In the genomic region with DNA sequence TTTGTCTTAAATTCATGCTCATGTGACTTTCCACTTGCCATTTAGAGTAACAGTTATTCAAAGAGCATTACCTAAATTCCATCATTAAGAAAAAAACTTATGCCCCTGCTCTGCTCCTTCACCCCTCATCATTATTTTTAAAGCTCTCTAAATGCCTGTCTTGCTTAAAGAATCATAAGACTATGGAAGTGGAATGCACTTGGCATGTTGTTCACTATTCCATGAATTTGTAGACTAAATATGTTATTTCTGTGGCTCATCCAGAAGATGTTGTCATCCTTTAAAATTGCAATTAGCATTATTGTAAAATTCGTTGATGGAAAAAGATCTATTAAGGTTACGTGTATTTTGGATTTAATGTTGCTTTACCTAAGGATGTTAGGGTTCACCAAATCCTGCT, we compare ENCODE assay signal across 32 cellular contexts.
DNase-seq lines count a peak whose midpoint lies in the region; ATAC-seq and TF ChIP-seq lines count a peak whose summit lies in the region.
"Had no signal": no experiment of that assay in that cellular context is flagged by ENCODE, and none has a peak within 500 bp of the region (broad histone marks: within the 10 kb centered on the region; RNA-seq: fewer than 3 reads in every experiment).

No MANE protein-coding gene starts in this region.

- no peaks in the 10 kb centered on the region for H3K36me3 ChIP-seq in subcutaneous abdominal adipose tissue (ENCODE audit: control insufficient read depth in 5 of 5, insufficient read depth in 5 of 5, low read length in 5 of 5)
- H3K36me3 ChIP-seq: lower lobe of right lung had no signal

- H3K4me1 Mint-ChIP-seq in activated CD8-positive, alpha-beta T cell treated with anti-CD3 and anti-CD28 coated beads, Interleukin-2, amount 10 ng/mL, durations not matched to agents 7 days and 5 days (ENCODE audit: low read depth) = no peaks in the 10 kb centered on the region
- peaks cover 42% of the 10 kb centered on the region for H3K4me1 Mint-ChIP-seq in Calu3 (ENCODE audit: low read depth, unreplicated experiment)

- peak; percentile 57 for DNase-seq in AG10803 (ENCODE audit: low read depth)
- no peak for DNase-seq in caudate nucleus (lab: John Stamatoyannopoulos, UW)
- DNase-seq in fibroblast of peridontal ligament (ENCODE audit: extremely low read depth) = peak; percentile 64
- no peak for DNase-seq in activated CD8-positive, alpha-beta T cell treated with anti-CD3 and anti-CD28 coated beads, Interleukin-2, amount 10 ng/mL, durations not matched to agents 7 days and 5 days
- DNase-seq in Calu3 = no peak
- no peak for DNase-seq in Right ventricle myocardium inferior (ENCODE audit: missing footprints)
- DNase-seq: 8988T; activated CD4-positive, alpha-beta memory T cell treated with anti-CD3 and anti-CD28 coated beads, Interleukin-2, amount 10 ng/mL, durations not matched to agents 7 days and 5 days; AML-193; aorta; CD4-positive, alpha-beta memory T cell; central memory CD4-positive, alpha-beta T cell; DMS 273 treated with DMSO at 0.1 percent for 48 hours; effector CD4-positive, alpha-beta T cell; foreskin keratinocyte; H9; KG1; kidney glomerular epithelial cell; lower lobe of right lung; MM.1S; mucosa of descending colon; NCI-H2081; NCI-H345; NCI-H748 treated with DMSO at 0.1 percent for 48 hours; nephron progenitor cell; right cardiac atrium; stimulated activated CD4-positive, alpha-beta T cell treated with anti-CD3 and anti-CD28 coated beads, Interleukin-2, amount 100 ng/mL, for 48 hours; T-helper 1 cell had no signal

- no peak overlapping the region for H3K9ac ChIP-seq in subcutaneous abdominal adipose tissue (ENCODE audit: low read length in 5 of 5)
- H3K9ac ChIP-seq: parathyroid adenoma had no signal

- H3K4me3 ChIP-seq in AG10803 (ENCODE audit: low read length) (no peak overlapping the region), subcutaneous abdominal adipose tissue (ENCODE audit: low read depth in 1 of 5, low read length in 5 of 5) (no peak overlapping the region)
- H3K4me3 ChIP-seq: mucosa of descending colon had no signal

- H3K9me3 ChIP-seq in subcutaneous abdominal adipose tissue (ENCODE audit: control insufficient read depth in 5 of 5, low read length in 5 of 5) = no peaks in the 10 kb centered on the region
- H3K9me3 ChIP-seq: lower lobe of right lung, mucosa of descending colon had no signal

- no peaks in the 10 kb centered on the region for H3K36me3 Mint-ChIP-seq in activated CD8-positive, alpha-beta T cell treated with anti-CD3 and anti-CD28 coated beads, Interleukin-2, amount 10 ng/mL, durations not matched to agents 7 days and 5 days (ENCODE audit: low read depth)
- H3K36me3 Mint-ChIP-seq in Calu3 (ENCODE audit: insufficient read depth, unreplicated experiment) = no peaks in the 10 kb centered on the region
- H3K36me3 Mint-ChIP-seq: activated naive CD8-positive, alpha-beta T cell; CD4-positive, alpha-beta memory T cell had no signal

- H3K27me3 ChIP-seq in subcutaneous abdominal adipose tissue (ENCODE audit: control insufficient read depth in 5 of 5, insufficient read depth in 4 of 5, low read length in 5 of 5) = no peaks in the 10 kb centered on the region
- H3K27me3 ChIP-seq: foreskin keratinocyte had no signal

- POLR2A ChIA-PET in activated CD8-positive, alpha-beta T cell treated with anti-CD3 and anti-CD28 coated beads, Interleukin-2, amount 10 ng/mL, durations not matched to agents 7 days and 5 days (lab: Charles Lee) = no interaction called here

- H3K9me3 Mint-ChIP-seq in activated CD8-positive, alpha-beta T cell treated with anti-CD3 and anti-CD28 coated beads, Interleukin-2, amount 10 ng/mL, durations not matched to agents 7 days and 5 days (ENCODE audit: insufficient read depth) = no peaks in the 10 kb centered on the region
- H3K9me3 Mint-ChIP-seq in Calu3 (ENCODE audit: low read depth, unreplicated experiment) = no peaks in the 10 kb centered on the region
- H3K9me3 Mint-ChIP-seq: activated CD4-positive, alpha-beta memory T cell treated with anti-CD3 and anti-CD28 coated beads, Interleukin-2, amount 10 ng/mL, durations not matched to agents 7 days and 5 days; H9; nephron progenitor cell had no signal

- CTCF ChIA-PET in activated CD8-positive, alpha-beta T cell treated with anti-CD3 and anti-CD28 coated beads, Interleukin-2, amount 10 ng/mL, durations not matched to agents 7 days and 5 days (lab: Charles Lee) = no interaction called here
- CTCF ChIA-PET in Calu3 (lab: Charles Lee) = no interaction called here

- H3K4me3 Mint-ChIP-seq in activated CD8-positive, alpha-beta T cell treated with anti-CD3 and anti-CD28 coated beads, Interleukin-2, amount 10 ng/mL, durations not matched to agents 7 days and 5 days = no peak overlapping the region
- H3K4me3 Mint-ChIP-seq in Calu3 (ENCODE audit: low read depth, unreplicated experiment) = no peak overlapping the region
- H3K4me3 Mint-ChIP-seq: activated CD4-positive, alpha-beta memory T cell treated with anti-CD3 and anti-CD28 coated beads, Interleukin-2, amount 10 ng/mL, durations not matched to agents 7 days and 5 days; activated naive CD8-positive, alpha-beta T cell; CD4-positive, alpha-beta memory T cell; H9; nephron progenitor cell had no signal

- no peaks in the 10 kb centered on the region for H3K27me3 Mint-ChIP-seq in activated CD8-positive, alpha-beta T cell treated with anti-CD3 and anti-CD28 coated beads, Interleukin-2, amount 10 ng/mL, durations not matched to agents 7 days and 5 days (ENCODE audit: low read depth)
- no peaks in the 10 kb centered on the region for H3K27me3 Mint-ChIP-seq in Calu3 (ENCODE audit: unreplicated experiment)

- BruUV-seq in Calu3 (replicated peaks; lab: Mats Ljungman, UMichigan) = no TSS peak

- TF ChIP-seq CTCF in AG10803 (conservative IDR thresholded peaks at IDR 0.05; ENCODE audit: low read length) (no peak), Calu3 (IDR thresholded peaks at IDR 0.05; ENCODE audit: unreplicated experiment) (no peak)

- H3K27ac ChIP-seq in caudate nucleus (ENCODE audit: low read depth, low read length) (peak overlapping the region; percentile 80), subcutaneous abdominal adipose tissue (ENCODE audit: low read depth, low read length) (peak overlapping the region; percentile 61)
- H3K27ac ChIP-seq: foreskin keratinocyte, lower lobe of right lung, parathyroid adenoma had no signal

- no peak for ATAC-seq in activated CD8-positive, alpha-beta T cell treated with anti-CD3 and anti-CD28 coated beads, Interleukin-2, amount 10 ng/mL, durations not matched to agents 7 days and 5 days
- ATAC-seq in Right ventricle myocardium inferior (no peak), HG02885 (IDR thresholded peaks at IDR 0.05; ENCODE audit: poor library complexity, unreplicated experiment) (no peak)
- ATAC-seq: foreskin keratinocyte, mucosa of descending colon, right cardiac atrium had no signal

- H3K27ac Mint-ChIP-seq in activated CD8-positive, alpha-beta T cell treated with anti-CD3 and anti-CD28 coated beads, Interleukin-2, amount 10 ng/mL, durations not matched to agents 7 days and 5 days = no peak overlapping the region
- H3K27ac Mint-ChIP-seq in Calu3 (ENCODE audit: unreplicated experiment) = no peak overlapping the region
- H3K27ac Mint-ChIP-seq: activated CD4-positive, alpha-beta memory T cell treated with anti-CD3 and anti-CD28 coated beads, Interleukin-2, amount 10 ng/mL, durations not matched to agents 7 days and 5 days; activated naive CD8-positive, alpha-beta T cell; CD4-positive, alpha-beta memory T cell; nephron progenitor cell had no signal

- intact Hi-C loops in Calu3 (cut with micrococcal nuclease; ENCODE audit: unreplicated experiment) (no loop called here), Right ventricle myocardium inferior (cut with DNase I) (no loop called here)

- peaks cover 0 to 21% (median 6%) of the 10 kb centered on the region in 5 donors for H3K4me1 ChIP-seq in subcutaneous abdominal adipose tissue (ENCODE audit: control insufficient read depth in 5 of 5, insufficient read depth in 5 of 5, low read length in 5 of 5)
- H3K4me1 ChIP-seq: parathyroid adenoma had no signal

Comparison
In these comparisons a context has a peak if more than half of its experiments do, and no peak if none do; other contexts are left out.
1. DNase-seq: peak in AG10803 (single experiment) and fibroblast of peridontal ligament (single experiment); none in caudate nucleus (0 of 61), activated CD8-positive, alpha-beta T cell treated with anti-CD3 and anti-CD28 coated beads, Interleukin-2, amount 10 ng/mL, durations not matched to agents 7 days and 5 days (single experiment), Calu3 (single experiment) and Right ventricle myocardium inferior (single experiment).